ENCODE assay signal across 21 cellular contexts in genomic region chr7:91630581-91631370, GRCh38.
"Had no signal": no experiment of that assay in that cellular context is flagged by ENCODE, and none has a peak within 500 bp of the region (broad histone marks: within the 10 kb centered on the region; RNA-seq: fewer than 3 reads in every experiment).

No MANE protein-coding gene starts in this region.

- H3K9me3 Mint-ChIP-seq: activated B cell treated with CpG ODN at 0.5 μM for 24 hours; activated naive CD4-positive, alpha-beta T cell treated with anti-CD3 and anti-CD28 coated beads for 36 hours; activated T-cell treated with anti-CD3 and anti-CD28 coated beads, Interleukin-2, amount 50 U/mL, for 72 hours; mesothelial cell of epicardium; naive thymus-derived CD8-positive, alpha-beta T cell had no signal

- H3K4me3 ChIP-seq: left ventricle myocardium inferior, neural progenitor cell, prostate gland, right atrium auricular region, thoracic aorta, upper lobe of left lung had no signal

- H3K36me3 ChIP-seq: left ventricle myocardium inferior, neural progenitor cell, prostate gland, right atrium auricular region, thoracic aorta, upper lobe of left lung had no signal

- DNase-seq: activated B cell treated with CpG ODN at 0.5 μM for 24 hours; activated CD4-positive, alpha-beta memory T cell treated with anti-CD3 and anti-CD28 coated beads for 36 hours; activated CD4-positive, alpha-beta T cell treated with anti-CD3 and anti-CD28 coated beads for 4 hours; activated effector memory CD4-positive, alpha-beta T cell treated with Interleukin-2 at 50 U/mL for 16 hours; activated naive CD4-positive, alpha-beta T cell treated with anti-CD3 and anti-CD28 coated beads for 36 hours; activated T-cell treated with anti-CD3 and anti-CD28 coated beads, Interleukin-2, amount 50 U/mL, for 72 hours; amygdala; cortex of kidney; kidney; left ventricle myocardium inferior; naive thymus-derived CD8-positive, alpha-beta T cell; stimulated activated CD4-positive, alpha-beta T cell treated with anti-CD3 and anti-CD28 coated beads, Interleukin-4, amount 100 ng/mL, for 24 hours; stimulated activated naive CD4-positive, alpha-beta T cell treated with Interleukin-2 at 50 U/mL for 16 hours; T1000; upper lobe of left lung had no signal

- H3K4me3 Mint-ChIP-seq: activated B cell treated with CpG ODN at 0.5 μM for 24 hours; activated CD4-positive, alpha-beta memory T cell treated with anti-CD3 and anti-CD28 coated beads for 36 hours; activated naive CD4-positive, alpha-beta T cell treated with anti-CD3 and anti-CD28 coated beads for 36 hours; activated T-cell treated with anti-CD3 and anti-CD28 coated beads, Interleukin-2, amount 50 U/mL, for 72 hours; mesothelial cell of epicardium; naive thymus-derived CD8-positive, alpha-beta T cell; neural progenitor cell had no signal

- H3K27ac ChIP-seq: epithelial cell of prostate, left ventricle myocardium inferior, neural progenitor cell, prostate gland, right atrium auricular region, thoracic aorta, upper lobe of left lung had no signal

- H3K27ac Mint-ChIP-seq: activated B cell treated with CpG ODN at 0.5 μM for 24 hours; activated CD4-positive, alpha-beta memory T cell treated with anti-CD3 and anti-CD28 coated beads for 36 hours; activated naive CD4-positive, alpha-beta T cell treated with anti-CD3 and anti-CD28 coated beads for 36 hours; activated T-cell treated with anti-CD3 and anti-CD28 coated beads, Interleukin-2, amount 50 U/mL, for 72 hours; mesothelial cell of epicardium; naive thymus-derived CD8-positive, alpha-beta T cell; neural progenitor cell had no signal

- H3K27me3 ChIP-seq: neural progenitor cell, right atrium auricular region, upper lobe of left lung had no signal

- ATAC-seq: activated T-cell treated with anti-CD3 and anti-CD28 coated beads, Interleukin-2, amount 50 U/mL, for 72 hours; naive thymus-derived CD8-positive, alpha-beta T cell had no signal

- H3K4me1 Mint-ChIP-seq: activated B cell treated with CpG ODN at 0.5 μM for 24 hours had no signal

- H3K27me3 Mint-ChIP-seq: activated B cell treated with CpG ODN at 0.5 μM for 24 hours; activated CD4-positive, alpha-beta memory T cell treated with anti-CD3 and anti-CD28 coated beads for 36 hours; naive thymus-derived CD8-positive, alpha-beta T cell had no signal

- H3K9me3 ChIP-seq: left ventricle myocardium inferior, prostate gland, right atrium auricular region, thoracic aorta, upper lobe of left lung had no signal

- H3K4me1 ChIP-seq: upper lobe of left lung had no signal

- H3K36me3 Mint-ChIP-seq: activated CD4-positive, alpha-beta memory T cell treated with anti-CD3 and anti-CD28 coated beads for 36 hours; mesothelial cell of epicardium; naive thymus-derived CD8-positive, alpha-beta T cell; neural progenitor cell had no signal
